Comparison of ENCODE assay signal across 21 cellular contexts in genomic region chr17:79130536-79131273, GRCh38. TPM values are rescaled to one million over a fixed set of nuclear protein-coding genes. Genes with fewer than 3 reads are reported as not detected.
A peak's percentile ranks its signal among the peaks of the same experiment; 100 is the strongest.
DNase-seq lines count a peak whose midpoint lies in the region; ATAC-seq, FAIRE-seq and TF ChIP-seq lines count a peak whose summit lies in the region.
"Had no signal": no experiment of that assay in that cellular context is flagged by ENCODE, and none has a peak within 500 bp of the region (broad histone marks: within the 10 kb centered on the region; RNA-seq: fewer than 3 reads in every experiment).

No MANE protein-coding gene starts in this region.

- FAIRE-seq in HepG2 (lab: Jason Lieb, UNC), result no peak
- FAIRE-seq in bronchial epithelial cell (lab: Jason Lieb, UNC), result peak; percentile 83
- FAIRE-seq: GM12878, GM18507 had no signal

- peak overlapping the region; percentile 65 for H3K27ac Mint-ChIP-seq in neural progenitor cell
- H3K27ac Mint-ChIP-seq: CD4-positive, alpha-beta memory T cell; GM23338; HFFc6 had no signal

- TF ChIP-seq CTCF in HepG2 (CRISPR knock-in tag; IDR thresholded peaks at IDR 0.05) (no peak), right lobe of liver (IDR thresholded peaks at IDR 0.05) (no peak), bronchial epithelial cell (IDR thresholded peaks at IDR 0.05; ENCODE audit: insufficient read depth, low read length, severe bottlenecking) (no peak), neural progenitor cell (IDR thresholded peaks at IDR 0.05) (no peak), adrenal gland (IDR thresholded peaks at IDR 0.05) (no peak)

- TF ChIP-seq RAD21 in HepG2 (CRISPR knock-in tag; IDR thresholded peaks at IDR 0.05), result no peak

- H2AFZ ChIP-seq in HepG2 (ENCODE audit: low read length) (no peak overlapping the region), neural progenitor cell (replicated peaks) (no peak overlapping the region)
- H2AFZ ChIP-seq: GM23338 had no signal

- H3K27me3 Mint-ChIP-seq in neural progenitor cell (ENCODE audit: insufficient read depth, low read depth), result peaks cover 10% of the 10 kb centered on the region

- no peaks in the 10 kb centered on the region for H3K9me3 ChIP-seq in HepG2 (ENCODE audit: low read length)
- no peaks in the 10 kb centered on the region for H3K9me3 ChIP-seq in right lobe of liver
- H3K9me3 ChIP-seq in neural progenitor cell (ENCODE audit: low read depth), result no peaks in the 10 kb centered on the region
- no peaks in the 10 kb centered on the region for H3K9me3 ChIP-seq in adrenal gland (replicated peaks in 1 of 3)

- 26% methylated on average over 11 of the region's 34 CpGs for WGBS in HepG2 (ENCODE audit: low lambda C conversion rate)
- WGBS in right lobe of liver (ENCODE audit: insufficient coverage, low coverage, low lambda C conversion rate, missing lambda C conversion rate), result no CpG with 5 or more reads among the region's 34 CpGs
- 83 to 94% (median 87%) methylated on average over 6 to 34 of the region's 34 CpGs for WGBS in adrenal gland, 4 donors

- no peaks in the 10 kb centered on the region for H3K9me3 Mint-ChIP-seq in neural progenitor cell
- H3K9me3 Mint-ChIP-seq: GM23338, HFFc6 had no signal

- H3F3A ChIP-seq in neural progenitor cell (ENCODE audit: low read depth), result no peaks in the 10 kb centered on the region

- H3K27me3 ChIP-seq in HepG2 (ENCODE audit: control insufficient read depth in 1 of 2, insufficient read depth in 2 of 2, low read length in 2 of 2) (peaks cover 35 to 100% of the 10 kb centered on the region in 2 experiments; a peak in 4 of 5 replicates), right lobe of liver (no peaks in the 10 kb centered on the region), bronchial epithelial cell (ENCODE audit: control insufficient read depth, insufficient read depth, low read length) (peaks cover 14% of the 10 kb centered on the region), neural progenitor cell (no peaks in the 10 kb centered on the region), adrenal gland (peaks cover 9% of the 10 kb centered on the region)

- in situ Hi-C loops in HepG2 (cut with HindIII; ENCODE audit: extremely low pct_ligation_motif_present, low pct_unique_long_range_greater_than_20kb), result no loop called here

- no peak for ATAC-seq in HepG2
- no peak for ATAC-seq in right lobe of liver
- no peak for ATAC-seq in HG02870 (IDR thresholded peaks at IDR 0.05; ENCODE audit: unreplicated experiment)
- ATAC-seq in GM21447 (IDR thresholded peaks at IDR 0.05; ENCODE audit: unreplicated experiment), result no peak
- ATAC-seq: GM12878, GM23338 had no signal

- no peak overlapping the region for H3K4me2 ChIP-seq in HepG2 (ENCODE audit: low read depth, low read length)
- no peak overlapping the region for H3K4me2 ChIP-seq in neural progenitor cell
- H3K4me2 ChIP-seq: GM23338 had no signal

- H3K27ac ChIP-seq in HepG2 (ENCODE audit: extremely low read length, insufficient read depth, low read length) (no peak overlapping the region), right lobe of liver (no peak overlapping the region), neural progenitor cell (no peak overlapping the region), adrenal gland (no peak overlapping the region)
- H3K27ac ChIP-seq: 22Rv1, C4-2B, HL-60 had no signal

- H3K9ac ChIP-seq in HepG2 (ENCODE audit: insufficient read depth, low read depth, low read length) (no peak overlapping the region), neural progenitor cell (no peak overlapping the region)

- no TSS peak for BruUV-seq in HepG2 (replicated peaks; lab: Mats Ljungman, UMichigan)

- H3K4me3 Mint-ChIP-seq in neural progenitor cell, result no peak overlapping the region
- H3K4me3 Mint-ChIP-seq: CD4-positive, alpha-beta memory T cell; GM23338; HFFc6 had no signal

- no peaks in the 10 kb centered on the region for H3K36me3 Mint-ChIP-seq in neural progenitor cell
- H3K36me3 Mint-ChIP-seq: CD4-positive, alpha-beta memory T cell had no signal

- H3K36me3 ChIP-seq in HepG2 (replicated peaks in 1 of 2; ENCODE audit: control insufficient read depth in 1 of 2, insufficient read depth in 2 of 2, low read length in 2 of 2) (no peaks in the 10 kb centered on the region), right lobe of liver (no peaks in the 10 kb centered on the region), bronchial epithelial cell (ENCODE audit: control insufficient read depth, insufficient read depth, low read length) (no peaks in the 10 kb centered on the region), neural progenitor cell (no peaks in the 10 kb centered on the region), adrenal gland (replicated peaks in 1 of 2) (no peaks in the 10 kb centered on the region)

- H3K4me3 ChIP-seq in HepG2 (replicated peaks in 1 of 3; ENCODE audit: insufficient read depth in 1 of 3, low read depth in 2 of 3, low read length in 3 of 3) (no peak overlapping the region), right lobe of liver (no peak overlapping the region), bronchial epithelial cell (ENCODE audit: low read depth, low read length) (no peak overlapping the region), neural progenitor cell (no peak overlapping the region), adrenal gland (no peak overlapping the region)
- H3K4me3 ChIP-seq: GM12878, GM23338 had no signal

- H4K20me1 ChIP-seq in HepG2 (ENCODE audit: insufficient read depth, low read length), result peaks cover 4% of the 10 kb centered on the region; the same call in 1 of the 2 replicates
- H4K20me1 ChIP-seq in neural progenitor cell (ENCODE audit: low read depth), result no peaks in the 10 kb centered on the region

- POLR2A ChIA-PET in HepG2 (lab: Yijun Ruan, JAX), result no interaction called here

- no peaks in the 10 kb centered on the region for H3K79me2 ChIP-seq in HepG2 (ENCODE audit: insufficient read depth, low read length)
- H3K79me2 ChIP-seq in neural progenitor cell (ENCODE audit: low read depth), result no peaks in the 10 kb centered on the region

- CTCF ChIA-PET in HepG2 (lab: Yijun Ruan, JAX; ENCODE audit: low intra/inter-chr PET ratio, low total read pairs), result no interaction called here

- peaks cover 10% of the 10 kb centered on the region for H3K4me1 Mint-ChIP-seq in neural progenitor cell
- H3K4me1 Mint-ChIP-seq: CD4-positive, alpha-beta memory T cell had no signal

- DNase-seq in HepG2 (ENCODE audit: low spot score), result no peak
- no peak for DNase-seq in right lobe of liver
- no peak for DNase-seq in bronchial epithelial cell (ENCODE audit: low read depth)
- DNase-seq in neural progenitor cell (ENCODE audit: low spot score), result no peak
- DNase-seq in NCI-H146 treated with DMSO at 0.1 percent for 48 hours (lab: John Stamatoyannopoulos, UW; ENCODE audit: unreplicated experiment), result no peak
- no peak for DNase-seq in adrenal gland
- DNase-seq: AML-193; CD4-positive, alpha-beta memory T cell; DMS79; HCEC 1CT; HFFc6; IMR-90; KBM-7 had no signal

- no peak for TF ChIP-seq EP300 in HepG2 (IDR thresholded peaks at IDR 0.05; ENCODE audit: low read depth in 2 of 2, low read length in 2 of 2)
- TF ChIP-seq EP300 in HepG2 (CRISPR knock-in tag; IDR thresholded peaks at IDR 0.05; ENCODE audit: borderline replicate concordance), result no peak

- TF ChIP-seq POLR2A in HepG2 (IDR thresholded peaks at IDR 0.05; ENCODE audit: insufficient read depth in 1 of 2, low read depth in 2 of 2, low read length in 2 of 2) (no peak), right lobe of liver (IDR thresholded peaks at IDR 0.05) (no peak), adrenal gland (IDR thresholded peaks at IDR 0.05) (no peak)

- intact Hi-C loops in HepG2 (cut with micrococcal nuclease; ENCODE audit: unreplicated experiment), result no loop called here
- intact Hi-C loops in right lobe of liver (cut with DNase I), result no loop called here
- intact Hi-C loops in adrenal gland (cut with DNase I), result no loop called here

- H3K4me1 ChIP-seq in HepG2 (ENCODE audit: insufficient read depth, low read length) (no peaks in the 10 kb centered on the region), right lobe of liver (no peaks in the 10 kb centered on the region), neural progenitor cell (no peaks in the 10 kb centered on the region), adrenal gland (replicated peaks in 1 of 2) (no peaks in the 10 kb centered on the region)

TF ChIP-seq in HepG2, 621 proteins besides CTCF, POLR2A, EP300 and RAD21 (continues in another document):
- no peak for TF ChIP-seq ZNF678 (CRISPR knock-in tag; IDR thresholded peaks at IDR 0.05)
- no peak for TF ChIP-seq NR3C1 (CRISPR knock-in tag; IDR thresholded peaks at IDR 0.05)
- no peak for TF ChIP-seq NR2F2 (IDR thresholded peaks at IDR 0.05; ENCODE audit: borderline replicate concordance, low read depth)

RNA-seq across cellular contexts. Expression of gene ENGASE, which starts 56.1 kb away (rescaled TPM):
- total RNA-seq in HepG2 (2016; rRNA removed; fragmentation: Illumina TruSeq; extraction: Trizol), result 2.8 and 10.6 TPM in 2 replicates
- total RNA-seq in HepG2 (2016; cell fraction: cytosol; rRNA removed; fragmentation: Illumina TruSeq; extraction: Trizol; ENCODE audit: low read depth), result 10.9 and 11.3 TPM in 2 replicates
- 2.1 and 11.0 TPM in 2 replicates for total RNA-seq in HepG2 (2016; cell fraction: insoluble cytoplasmic fraction; rRNA removed; fragmentation: Illumina TruSeq; extraction: Trizol)
- 4.0 and 4.4 TPM in 2 replicates for total RNA-seq in HepG2 (2016; cell fraction: membrane; rRNA removed; fragmentation: Illumina TruSeq; extraction: Trizol)
- 17.7 and 21.9 TPM in 2 replicates for total RNA-seq in HepG2 (2016; cell fraction: nucleus; rRNA removed; fragmentation: Illumina TruSeq; extraction: Trizol)
- 18.1 and 30.3 TPM in 2 replicates for polyA plus RNA-seq in HepG2 (2011; rRNA removed)
- polyA plus RNA-seq in HepG2 (2011; cell fraction: cytosol; rRNA removed), result 4.4 and 5.4 TPM in 2 replicates
- polyA plus RNA-seq in HepG2 (2011; cell fraction: nucleus; rRNA removed), result 327 and 364 TPM in 2 replicates
- polyA plus RNA-seq in HepG2 (2012), result 25.6 and 35.5 TPM in 2 replicates
- polyA plus RNA-seq in HepG2 (2016; cell fraction: cytosol; fragmentation: Illumina TruSeq; extraction: Trizol; ENCODE audit: low read depth), result 0.50 and 0.71 TPM in 2 replicates
- 3.3 and 4.0 TPM in 2 replicates for polyA plus RNA-seq in HepG2 (2016; cell fraction: insoluble cytoplasmic fraction; fragmentation: Illumina TruSeq; extraction: Trizol; ENCODE audit: low read depth)
- 1.3 and 1.4 TPM in 2 replicates for polyA plus RNA-seq in HepG2 (2016; cell fraction: membrane; fragmentation: Illumina TruSeq; extraction: Trizol; ENCODE audit: low read depth)
- 64.3 and 73.5 TPM in 2 replicates for polyA plus RNA-seq in HepG2 (2016; cell fraction: nucleus; fragmentation: Illumina TruSeq; extraction: Trizol; ENCODE audit: insufficient read depth, low read depth)
- polyA minus RNA-seq in HepG2 (2011; rRNA and poly(A)+ RNA removed; ENCODE audit: low replicate concordance), result 27.1 and 30.9 TPM in 2 replicates
- polyA minus RNA-seq in HepG2 (2011; cell fraction: cytosol; rRNA and poly(A)+ RNA removed), result 4.3 and 5.1 TPM in 2 replicates
- polyA minus RNA-seq in HepG2 (2011; cell fraction: nucleus; rRNA and poly(A)+ RNA removed), result 56.1 and 79.6 TPM in 2 replicates
- total RNA-seq in right lobe of liver, result 10 to 100 TPM in 5 of 6 experiments, 1 to 10 TPM in 1; 7.4 to 63.7 (median 39.1) TPM
- 8.1 and 10.5 TPM in 2 replicates for total RNA-seq in bronchial epithelial cell
- total RNA-seq in neural progenitor cell (ENCODE audit: low replicate concordance), result 11.7 and 29.4 TPM in 2 replicates
- total RNA-seq in adrenal gland, result 10 to 100 TPM; 19.0 to 87.5 (median 31.1) TPM
- 100 to 1,000 TPM in 1 of 3 donors, 10 to 100 TPM in 1, 1 to 10 TPM in 1; 8.6 to 155 (median 40.1) TPM for polyA plus RNA-seq in adrenal gland
